8 cellular contexts compared by ENCODE assay signal in the genomic region with DNA sequence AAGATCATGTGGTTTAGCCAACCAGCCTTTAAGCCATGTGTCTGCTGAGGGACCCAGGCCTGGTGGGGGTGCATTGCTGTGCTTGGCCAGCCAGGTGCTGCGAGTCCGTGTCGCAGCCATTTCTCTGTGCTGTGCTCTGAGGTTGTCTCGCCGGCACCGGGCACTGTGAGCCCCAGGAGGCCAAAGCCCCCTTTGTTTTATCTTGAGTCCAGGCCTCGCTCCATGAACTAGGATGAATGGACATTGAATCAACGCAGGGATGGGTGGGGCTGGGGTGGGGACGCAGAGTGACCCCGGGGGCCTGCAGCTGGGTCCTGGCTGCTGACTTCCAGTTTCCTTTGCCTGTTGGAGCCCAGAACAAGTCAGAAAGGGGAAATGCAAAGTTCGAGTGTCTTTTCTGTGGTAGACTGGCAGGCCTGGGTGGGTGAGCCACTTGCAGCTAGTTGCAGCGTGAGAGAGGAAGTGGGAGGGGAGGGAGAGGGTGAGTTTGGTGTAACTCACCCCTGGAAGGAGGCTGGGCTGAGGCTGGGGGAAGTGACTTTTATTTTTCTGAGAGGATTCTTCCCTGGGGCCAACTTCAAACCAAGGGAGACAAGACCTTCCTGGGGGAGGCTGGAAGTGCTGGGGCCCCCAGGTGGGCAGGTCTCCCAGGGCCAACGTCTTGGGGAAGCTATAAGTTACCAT.
DNase-seq lines count a peak whose midpoint lies in the region; ATAC-seq and TF ChIP-seq lines count a peak whose summit lies in the region.

No MANE protein-coding gene starts in this region.

- TF ChIP-seq CTCF in foreskin fibroblast (IDR thresholded peaks at IDR 0.05; ENCODE audit: low read depth, low read length) (no peak), psoas muscle (IDR thresholded peaks at IDR 0.05) (no peak)

- H3K4me1 ChIP-seq in GM23248 (ENCODE audit: insufficient read depth): peaks cover 20% of the 10 kb centered on the region
- peaks cover 25% of the 10 kb centered on the region for H3K4me1 ChIP-seq in psoas muscle

- peak overlapping the region; percentile 41 for H3K27ac ChIP-seq in GM23248
- no peak overlapping the region for H3K27ac ChIP-seq in psoas muscle

- H3K4me2 ChIP-seq in GM23248 (ENCODE audit: unreplicated experiment): peak overlapping the region; percentile 6

- peaks cover 100% of the 10 kb centered on the region for H3K79me2 ChIP-seq in GM23248 (ENCODE audit: insufficient read depth)

- H3F3A ChIP-seq in GM23248 (ENCODE audit: insufficient read depth): peaks cover 11% of the 10 kb centered on the region; the same call in 1 of the 2 replicates

- H2AFZ ChIP-seq in GM23248: no peak overlapping the region

- intact Hi-C loops in psoas muscle (cut with DNase I): no loop called here

- peak overlapping the region; percentile 46 for H3K9ac ChIP-seq in GM23248

- 55% methylated on average over 13 of the region's 13 CpGs for WGBS in GM23248 (ENCODE audit: low coverage in 1 of 2, low lambda C conversion rate in 2 of 2, missing lambda C conversion rate in 2 of 2), 2 experiments
- WGBS in psoas muscle, 3 donors: 58 to 64% (median 63%) methylated on average over 13 of the region's 13 CpGs

- in situ Hi-C loops in GM23248 (cut with MboI): no loop called here

- ATAC-seq in psoas muscle: peak; percentile 29 to 50 (median 38)

- peak; percentile 84 for DNase-seq in ELR (ENCODE audit: low read depth)
- peak; percentile 79 for DNase-seq in GM23248
- peak; percentile 60 for DNase-seq in NCI-H226
- peak; percentile 81 for DNase-seq in activated CD8-positive, alpha-beta memory T cell treated with anti-CD3 and anti-CD28 coated beads, Interleukin-2, amount 50 U/mL, for 48 hours
- peak; percentile 69 to 85 for DNase-seq in foreskin fibroblast
- DNase-seq in psoas muscle: peak in 1 of 2 donors; percentile 53
- no peak for DNase-seq in D341Med (ENCODE audit: low spot score)
- no peak for DNase-seq in iPS-NIHi7 (ENCODE audit: extremely low spot score)

- H3K9me3 ChIP-seq in GM23248 (ENCODE audit: low read depth) (no peaks in the 10 kb centered on the region), psoas muscle (no peaks in the 10 kb centered on the region)

- H3K27me3 ChIP-seq in GM23248 (replicated peaks; ENCODE audit: insufficient read depth): no peaks in the 10 kb centered on the region
- no peaks in the 10 kb centered on the region for H3K27me3 ChIP-seq in psoas muscle (ENCODE audit: insufficient read depth in 3 of 3, low read length in 2 of 3)

- H3K9me2 ChIP-seq in GM23248 (ENCODE audit: insufficient read depth): no peaks in the 10 kb centered on the region

- H3K36me3 ChIP-seq in GM23248 (ENCODE audit: low read depth) (no peaks in the 10 kb centered on the region), psoas muscle (ENCODE audit: insufficient read depth in 1 of 2, low read depth in 1 of 2) (no peaks in the 10 kb centered on the region)

- H4K20me1 ChIP-seq in GM23248 (ENCODE audit: insufficient read depth): peaks cover 24% of the 10 kb centered on the region

- H3K4me3 ChIP-seq in GM23248 (no peak overlapping the region), foreskin fibroblast (ENCODE audit: low read depth in 1 of 2, low read length in 2 of 2) (no peak overlapping the region), psoas muscle (no peak overlapping the region)

Comparison
In these comparisons a context has a peak if more than half of its experiments do, and no peak if none do; other contexts are left out.
1. DNase-seq: peak in ELR (single experiment), GM23248 (single experiment), NCI-H226 (single experiment), activated CD8-positive, alpha-beta memory T cell treated with anti-CD3 and anti-CD28 coated beads, Interleukin-2, amount 50 U/mL, for 48 hours (single experiment) and foreskin fibroblast (2 of 2); none in D341Med (single experiment) and iPS-NIHi7 (single experiment).